1 cellular context compared by ENCODE assay signal in genomic region chr16:85393674-85394510, GRCh38.
TF ChIP-seq lines count a peak whose summit lies in the region.

No MANE protein-coding gene starts in this region.

TF ChIP-seq in GM12878, 131 proteins besides CTCF, POLR2A, EP300 and RAD21 (continued from another document):
- TF ChIP-seq MLLT1 (IDR thresholded peaks at IDR 0.05) (no peak), SMC3 (IDR thresholded peaks at IDR 0.05; ENCODE audit: borderline replicate concordance, low read length) (peak; percentile 53), PAX5 (IDR thresholded peaks at IDR 0.05; ENCODE audit: borderline replicate concordance, low read depth, low read length) (no peak), HSF1 (IDR thresholded peaks at IDR 0.05; ENCODE audit: low read depth, low read length) (no peak)
- TF ChIP-seq, protein P1, sequence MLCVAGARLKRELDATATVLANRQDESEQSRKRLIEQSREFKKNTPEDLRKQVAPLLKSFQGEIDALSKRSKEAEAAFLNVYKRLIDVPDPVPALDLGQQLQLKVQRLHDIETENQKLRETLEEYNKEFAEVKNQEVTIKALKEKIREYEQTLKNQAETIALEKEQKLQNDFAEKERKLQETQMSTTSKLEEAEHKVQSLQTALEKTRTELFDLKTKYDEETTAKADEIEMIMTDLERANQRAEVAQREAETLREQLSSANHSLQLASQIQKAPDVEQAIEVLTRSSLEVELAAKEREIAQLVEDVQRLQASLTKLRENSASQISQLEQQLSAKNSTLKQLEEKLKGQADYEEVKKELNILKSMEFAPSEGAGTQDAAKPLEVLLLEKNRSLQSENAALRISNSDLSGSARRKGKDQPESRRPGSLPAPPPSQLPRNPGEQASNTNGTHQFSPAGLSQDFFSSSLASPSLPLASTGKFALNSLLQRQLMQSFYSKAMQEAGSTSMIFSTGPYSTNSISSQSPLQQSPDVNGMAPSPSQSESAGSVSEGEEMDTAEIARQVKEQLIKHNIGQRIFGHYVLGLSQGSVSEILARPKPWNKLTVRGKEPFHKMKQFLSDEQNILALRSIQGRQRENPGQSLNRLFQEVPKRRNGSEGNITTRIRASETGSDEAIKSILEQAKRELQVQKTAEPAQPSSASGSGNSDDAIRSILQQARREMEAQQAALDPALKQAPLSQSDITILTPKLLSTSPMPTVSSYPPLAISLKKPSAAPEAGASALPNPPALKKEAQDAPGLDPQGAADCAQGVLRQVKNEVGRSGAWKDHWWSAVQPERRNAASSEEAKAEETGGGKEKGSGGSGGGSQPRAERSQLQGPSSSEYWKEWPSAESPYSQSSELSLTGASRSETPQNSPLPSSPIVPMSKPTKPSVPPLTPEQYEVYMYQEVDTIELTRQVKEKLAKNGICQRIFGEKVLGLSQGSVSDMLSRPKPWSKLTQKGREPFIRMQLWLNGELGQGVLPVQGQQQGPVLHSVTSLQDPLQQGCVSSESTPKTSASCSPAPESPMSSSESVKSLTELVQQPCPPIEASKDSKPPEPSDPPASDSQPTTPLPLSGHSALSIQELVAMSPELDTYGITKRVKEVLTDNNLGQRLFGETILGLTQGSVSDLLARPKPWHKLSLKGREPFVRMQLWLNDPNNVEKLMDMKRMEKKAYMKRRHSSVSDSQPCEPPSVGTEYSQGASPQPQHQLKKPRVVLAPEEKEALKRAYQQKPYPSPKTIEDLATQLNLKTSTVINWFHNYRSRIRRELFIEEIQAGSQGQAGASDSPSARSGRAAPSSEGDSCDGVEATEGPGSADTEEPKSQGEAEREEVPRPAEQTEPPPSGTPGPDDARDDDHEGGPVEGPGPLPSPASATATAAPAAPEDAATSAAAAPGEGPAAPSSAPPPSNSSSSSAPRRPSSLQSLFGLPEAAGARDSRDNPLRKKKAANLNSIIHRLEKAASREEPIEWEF (IDR thresholded peaks at IDR 0.05; ENCODE audit: insufficient replicate concordance, low read depth, low read length): no peak
